ENCODE assay signal across 18 cellular contexts in genomic region chr1:248438668-248439067, GRCh38. TPM values are rescaled to one million over a fixed set of nuclear protein-coding genes. Genes with fewer than 3 reads are reported as not detected.
"Had no signal": no experiment of that assay in that cellular context is flagged by ENCODE, and none has a peak within 500 bp of the region (broad histone marks: within the 10 kb centered on the region; RNA-seq: fewer than 3 reads in every experiment).

No MANE protein-coding gene starts in this region.

RNA-seq across cellular contexts. Expression of gene OR2T2, which starts 6.8 kb away (rescaled TPM):
- total RNA-seq: kidney epithelial cell, left ventricle myocardium inferior, lower leg skin, lung, mesothelial cell of epicardium, natural killer cell, occipital lobe, osteocyte, posterior vena cava, psoas muscle, sigmoid colon, subcutaneous adipose tissue, thoracic aorta, upper lobe of right lung had no signal
- polyA plus RNA-seq: lung, psoas muscle, sigmoid colon, small intestine, spleen had no signal

RNA-seq across cellular contexts. Expression of gene OR2T3, which starts 34.5 kb away (rescaled TPM):
- total RNA-seq: kidney epithelial cell, left ventricle myocardium inferior, lower leg skin, lung, mesothelial cell of epicardium, natural killer cell, occipital lobe, osteocyte, posterior vena cava, psoas muscle, sigmoid colon, subcutaneous adipose tissue, suprapubic skin, thoracic aorta, upper lobe of right lung had no signal
- polyA plus RNA-seq: lung, psoas muscle, sigmoid colon, small intestine, spleen had no signal

RNA-seq across cellular contexts. Expression of gene OR2T1, which starts 35.8 kb away (rescaled TPM):
- total RNA-seq: kidney epithelial cell, left ventricle myocardium inferior, lower leg skin, lung, mesothelial cell of epicardium, mononuclear cell, natural killer cell, occipital lobe, osteocyte, posterior vena cava, psoas muscle, sigmoid colon, spleen, subcutaneous adipose tissue, suprapubic skin, thoracic aorta, upper lobe of right lung had no signal
- polyA plus RNA-seq: lung, psoas muscle, sigmoid colon, small intestine, spleen had no signal

RNA-seq across cellular contexts. Expression of gene OR2T5, which starts 49.7 kb away (rescaled TPM):
- total RNA-seq: kidney epithelial cell, left ventricle myocardium inferior, lower leg skin, lung, mesothelial cell of epicardium, natural killer cell, occipital lobe, osteocyte, posterior vena cava, psoas muscle, sigmoid colon, spleen, subcutaneous adipose tissue, suprapubic skin, thoracic aorta, upper lobe of right lung had no signal
- polyA plus RNA-seq: lung, psoas muscle, sigmoid colon, small intestine, spleen had no signal
